ENCODE assay signal across 8 cellular contexts in the genomic region with DNA sequence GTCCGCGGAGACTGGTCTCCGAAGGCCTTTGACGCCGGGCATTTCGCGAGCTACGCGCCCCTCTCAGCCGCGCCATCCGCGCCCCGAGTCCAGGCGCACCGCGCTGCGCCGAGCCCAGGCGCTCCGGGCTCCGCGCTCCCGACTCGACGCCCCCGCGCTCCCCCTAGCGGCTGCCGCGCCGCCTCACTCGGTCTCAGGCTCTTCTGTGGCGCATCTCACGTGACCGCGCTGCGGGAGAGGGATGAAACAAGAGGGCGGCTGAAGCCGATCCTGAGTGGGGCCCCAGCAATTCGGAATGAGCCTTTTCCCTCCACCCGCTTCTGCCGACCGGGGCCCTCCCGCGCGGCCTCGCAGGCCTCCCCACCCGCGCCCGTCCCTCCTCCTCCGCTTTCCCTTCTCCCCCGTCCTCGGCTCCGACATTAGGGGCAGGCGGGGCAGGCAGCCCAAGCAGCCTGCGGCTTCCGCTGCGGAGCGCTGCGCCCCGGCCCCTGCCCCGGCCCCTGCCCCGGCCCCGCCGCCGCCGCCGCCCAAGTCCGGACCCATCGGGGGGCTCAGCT. TPM values are rescaled to one million over a fixed set of nuclear protein-coding genes. Genes with fewer than 3 reads are reported as not detected.
DNase-seq lines count a peak whose midpoint lies in the region; ATAC-seq lines count a peak whose summit lies in the region.

No MANE protein-coding gene starts in this region.

- DNase-seq in CD1c-positive myeloid dendritic cell (ENCODE audit: extremely low spot score) = peak; percentile 96
- peak; percentile 83 to 92 for DNase-seq in NCI-H526 (lab: John Stamatoyannopoulos, UW)
- DNase-seq in activated CD4-positive, alpha-beta memory T cell treated with anti-CD3 and anti-CD28 coated beads for 36 hours = peak; percentile 93
- DNase-seq in medulla oblongata (ENCODE audit: extremely low spot score) = peak; percentile 98
- peak; percentile 88 for DNase-seq in stimulated activated CD8-positive, alpha-beta memory T cell treated with anti-CD3 and anti-CD28 coated beads, Interleukin-12 subunit alpha, Interleukin-12 subunit beta, amount 100 ng/mL, for 1 hour (ENCODE audit: low read depth)

- H3K36me3 Mint-ChIP-seq in activated CD4-positive, alpha-beta memory T cell treated with anti-CD3 and anti-CD28 coated beads for 36 hours = peaks cover 17% of the 10 kb centered on the region

- no peaks in the 10 kb centered on the region for H3K9me3 Mint-ChIP-seq in activated CD4-positive, alpha-beta memory T cell treated with anti-CD3 and anti-CD28 coated beads for 36 hours

- CTCF ChIA-PET in activated CD4-positive, alpha-beta memory T cell treated with anti-CD3 and anti-CD28 coated beads for 36 hours (lab: Charles Lee) = interaction anchor here (0.8 to 3.0 kb wide), 17 partner anchors 9 to 258 kb away, joined by 3 to 20 read pairs (median 4); partner anchors contain the start of gene AMZ2

- H3K4me3 Mint-ChIP-seq in activated CD4-positive, alpha-beta memory T cell treated with anti-CD3 and anti-CD28 coated beads for 36 hours = peak overlapping the region; percentile 81

- H3K36me3 ChIP-seq in ectodermal cell (ENCODE audit: control insufficient read depth, insufficient read depth, low read length) = peaks cover 5% of the 10 kb centered on the region

- peak overlapping the region; percentile 67 for H3K27ac ChIP-seq in ectodermal cell (ENCODE audit: insufficient read depth, low read depth, low read length, poor library complexity, severe bottlenecking)

- H3K27me3 ChIP-seq in ectodermal cell (ENCODE audit: control insufficient read depth, insufficient read depth, low read length, poor library complexity, severe bottlenecking) = peaks cover 50% of the 10 kb centered on the region

- H3K27me3 Mint-ChIP-seq in activated CD4-positive, alpha-beta memory T cell treated with anti-CD3 and anti-CD28 coated beads for 36 hours = no peaks in the 10 kb centered on the region

- H3K27ac Mint-ChIP-seq in activated CD4-positive, alpha-beta memory T cell treated with anti-CD3 and anti-CD28 coated beads for 36 hours = peak overlapping the region; percentile 89

- no peaks in the 10 kb centered on the region for H3K4me1 ChIP-seq in ectodermal cell (ENCODE audit: control insufficient read depth, insufficient read depth, low read length)

- peak overlapping the region; percentile 43 for H3K4me3 ChIP-seq in ectodermal cell (ENCODE audit: insufficient read depth, low read depth, low read length)

- peaks cover 32% of the 10 kb centered on the region for H3K4me1 Mint-ChIP-seq in activated CD4-positive, alpha-beta memory T cell treated with anti-CD3 and anti-CD28 coated beads for 36 hours (ENCODE audit: low read depth)

- intact Hi-C loops in activated CD4-positive, alpha-beta memory T cell treated with anti-CD3 and anti-CD28 coated beads for 36 hours (cut with micrococcal nuclease) = loop anchor here (2.0 to 5.0 kb wide), 3 partner anchors 208 to 255 kb away; partner anchors contain the start of gene C17orf58

- WGBS in ectodermal cell, 2 experiments = 0% methylated on average over 71 of the region's 71 CpGs

- H3K9me3 ChIP-seq in ectodermal cell (ENCODE audit: control insufficient read depth, low read length) = no peaks in the 10 kb centered on the region

- POLR2A ChIA-PET in activated CD4-positive, alpha-beta memory T cell treated with anti-CD3 and anti-CD28 coated beads for 36 hours (lab: Charles Lee) = interaction anchor here (0.6 to 2.2 kb wide), 7 partner anchors 9 to 255 kb away, joined by 3 to 21 read pairs (median 4); partner anchors contain the start of genes AMZ2, ARSG, SLC16A6 and WIPI1

- ATAC-seq in GM19324 (IDR thresholded peaks at IDR 0.05; ENCODE audit: low FRiP score, unreplicated experiment) = peak; percentile 91
- peak; percentile 88 for ATAC-seq in HG03460 (IDR thresholded peaks at IDR 0.05; ENCODE audit: unreplicated experiment)

RNA-seq across cellular contexts. Expression of gene AMZ2, which starts 42.5 kb away (rescaled TPM):
- total RNA-seq in activated CD4-positive, alpha-beta memory T cell treated with anti-CD3 and anti-CD28 coated beads for 36 hours = 100 to 1,000 TPM; 134 to 146 TPM
- 113 TPM for polyA plus RNA-seq in ectodermal cell (2013, experiment 1 of 4)
- 104 TPM for polyA plus RNA-seq in ectodermal cell (2013, experiment 2 of 4)
- 90.3 TPM for polyA plus RNA-seq in ectodermal cell (2013, experiment 3 of 4)
- 101 TPM for polyA plus RNA-seq in ectodermal cell (2013, experiment 4 of 4)

Comparison
In these comparisons a context has a peak if more than half of its experiments do, and no peak if none do; other contexts are left out.
1. Peak in every context shown above with its lines: DNase-seq, ATAC-seq, H3K4me3 ChIP-seq and H3K27ac ChIP-seq.